ENCODE assay signal across 13 cellular contexts in the genomic region with DNA sequence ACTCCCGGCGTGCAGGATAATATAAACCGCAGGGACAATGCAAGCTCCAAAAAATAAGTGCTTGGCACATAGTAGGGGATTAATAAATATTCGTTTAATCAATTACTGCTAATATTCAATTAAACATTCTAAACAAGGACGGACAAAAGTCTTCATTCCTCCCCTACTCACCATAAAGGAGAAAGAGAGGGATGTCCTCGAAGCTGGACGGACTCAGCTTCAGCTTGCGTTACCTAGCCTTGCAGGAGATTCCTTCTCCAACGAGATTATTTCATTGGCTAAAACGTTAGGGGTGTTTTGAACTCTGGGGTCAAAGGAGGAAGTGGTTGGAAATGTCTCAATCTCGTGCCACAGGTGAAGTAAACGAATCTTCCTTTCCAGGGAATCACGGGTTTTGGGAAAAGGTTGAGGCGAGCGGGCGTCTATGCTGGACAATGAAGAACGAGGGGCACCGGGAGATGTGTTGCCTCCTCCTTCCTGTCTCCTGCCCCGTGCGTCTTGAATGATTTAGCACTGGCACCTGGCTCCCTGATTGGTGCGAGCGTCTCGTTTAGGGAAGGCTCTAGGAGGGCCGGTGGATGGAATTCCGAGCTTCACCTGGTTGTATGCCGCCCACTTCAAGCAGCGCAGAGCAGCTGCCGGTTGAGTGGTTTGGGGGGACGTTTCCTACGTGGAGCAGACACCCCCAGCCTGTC. TPM values are rescaled to one million over a fixed set of nuclear protein-coding genes. Genes with fewer than 3 reads are reported as not detected.
DNase-seq lines count a peak whose midpoint lies in the region; ATAC-seq and TF ChIP-seq lines count a peak whose summit lies in the region.
"Had no signal": no experiment of that assay in that cellular context is flagged by ENCODE, and none has a peak within 500 bp of the region (broad histone marks: within the 10 kb centered on the region; RNA-seq: fewer than 3 reads in every experiment).

No MANE protein-coding gene starts in this region.

- no peak for ATAC-seq in SK-N-SH treated with all-trans-retinoic acid at 6 μM for 48 hours
- ATAC-seq in activated T-helper 17 cell treated with anti-CD3 and anti-CD28 coated beads, Interleukin-2, amount 50 U/mL, for 72 hours (replicated peaks): no peak
- no peak for ATAC-seq in HG02610 (IDR thresholded peaks at IDR 0.05; ENCODE audit: unreplicated experiment)

- H3K4me1 Mint-ChIP-seq in activated T-helper 17 cell treated with anti-CD3 and anti-CD28 coated beads, Interleukin-2, amount 50 U/mL, for 72 hours: peaks cover 12% of the 10 kb centered on the region
- peaks cover 59% of the 10 kb centered on the region for H3K4me1 Mint-ChIP-seq in nephron progenitor cell

- peaks cover 47% of the 10 kb centered on the region for H3K27me3 Mint-ChIP-seq in activated T-helper 17 cell treated with anti-CD3 and anti-CD28 coated beads, Interleukin-2, amount 50 U/mL, for 72 hours
- peaks cover 18% of the 10 kb centered on the region for H3K27me3 Mint-ChIP-seq in nephron progenitor cell (ENCODE audit: low read depth, poor library complexity)

- H3K36me3 Mint-ChIP-seq in activated T-helper 17 cell treated with anti-CD3 and anti-CD28 coated beads, Interleukin-2, amount 50 U/mL, for 72 hours (ENCODE audit: low read depth): peaks cover 7% of the 10 kb centered on the region
- no peaks in the 10 kb centered on the region for H3K36me3 Mint-ChIP-seq in nephron progenitor cell (ENCODE audit: low read depth)

- H3K4me1 ChIP-seq in SK-N-SH (ENCODE audit: control insufficient read depth in 1 of 2, insufficient read depth in 2 of 2, low read depth in 1 of 2, low read length in 1 of 2) (peaks cover 5 to 19% of the 10 kb centered on the region in 2 experiments; a peak in 2 of 4 replicates), stomach (peaks cover 41 to 60% (median 52%) of the 10 kb centered on the region in 4 donors)

- no peaks in the 10 kb centered on the region for H3K79me2 ChIP-seq in SK-N-SH (ENCODE audit: insufficient read depth)

- peak overlapping the region; percentile 76 for H3K4me3 Mint-ChIP-seq in activated T-helper 17 cell treated with anti-CD3 and anti-CD28 coated beads, Interleukin-2, amount 50 U/mL, for 72 hours
- peak overlapping the region; percentile 88 for H3K4me3 Mint-ChIP-seq in nephron progenitor cell

- intact Hi-C loops in stomach (cut with DNase I; ENCODE audit: low total_unique reads): loop anchor here (5.0 to 10.0 kb wide), 3 partner anchors 100 to 450 kb away; a partner anchor contains a TSS
- intact Hi-C loops in cardiac septum (cut with DNase I): loop anchor here (2.0 to 10.0 kb wide), 4 partner anchors 97 to 580 kb away; a partner anchor contains a TSS

- no peak for TF ChIP-seq POLR2A in stomach (IDR thresholded peaks at IDR 0.05)

- no peaks in the 10 kb centered on the region for H4K20me1 ChIP-seq in SK-N-SH (ENCODE audit: insufficient read depth)

- H3K9ac ChIP-seq in SK-N-SH: no peak overlapping the region

- H3F3A ChIP-seq in SK-N-SH (replicated peaks; ENCODE audit: insufficient read depth): no peaks in the 10 kb centered on the region

- POLR2A ChIA-PET in SK-N-SH (lab: Yijun Ruan, JAX): no interaction called here

- H2AFZ ChIP-seq in SK-N-SH (ENCODE audit: low read depth): no peak overlapping the region

- no peaks in the 10 kb centered on the region for H3K9me2 ChIP-seq in SK-N-SH

- WGBS in SK-N-SH (ENCODE audit: low lambda C conversion rate): 13% methylated on average over 20 of the region's 30 CpGs
- 13 to 23% (median 14%) methylated on average over 17 to 30 of the region's 30 CpGs for WGBS in stomach, 5 donors

- H3K36me3 ChIP-seq in SK-N-SH (replicated peaks in 1 of 2; ENCODE audit: control insufficient read depth in 1 of 2, insufficient read depth in 2 of 2, low read length in 1 of 2): no peaks in the 10 kb centered on the region
- H3K36me3 ChIP-seq in stomach: no peaks in the 10 kb centered on the region
- H3K36me3 ChIP-seq: spleen, upper lobe of right lung had no signal

- H3K27me3 ChIP-seq in SK-N-SH (ENCODE audit: insufficient read depth) (peaks cover 70% of the 10 kb centered on the region), stomach (peaks cover 41 to 85% (median 69%) of the 10 kb centered on the region in 3 donors)

- no peak overlapping the region for H3K4me3 ChIP-seq in SK-N-SH (ENCODE audit: low read depth in 2 of 2, low read length in 1 of 2)
- no peak overlapping the region for H3K4me3 ChIP-seq in stomach

- TF ChIP-seq EP300 in SK-N-SH (IDR thresholded peaks at IDR 0.05; ENCODE audit: borderline replicate concordance in 1 of 2, low read depth in 1 of 2, low read length in 1 of 2) (no peak), stomach (IDR thresholded peaks at IDR 0.05) (no peak)

- no peak for TF ChIP-seq RAD21 in SK-N-SH (IDR thresholded peaks at IDR 0.05; ENCODE audit: low read length)

- DNase-seq in SK-N-SH: no peak
- peak; percentile 62 for DNase-seq in NCI-H1092 treated with DMSO at 0.1 percent for 48 hours (lab: John Stamatoyannopoulos, UW)
- peak; percentile 23 for DNase-seq in nephron progenitor cell
- DNase-seq in stomach: no peak
- no peak for DNase-seq in cardiac septum (ENCODE audit: low spot score)
- DNase-seq: kidney glomerular epithelial cell, spleen, upper lobe of right lung had no signal

- H3K9me3 ChIP-seq in SK-N-SH: no peaks in the 10 kb centered on the region
- no peaks in the 10 kb centered on the region for H3K9me3 ChIP-seq in stomach
- H3K9me3 ChIP-seq: spleen, upper lobe of right lung had no signal

- H3K27ac ChIP-seq in SK-N-SH (ENCODE audit: low read depth in 2 of 2, low read length in 1 of 2) (no peak overlapping the region), stomach (no peak overlapping the region)
- H3K27ac ChIP-seq: spleen, upper lobe of right lung had no signal

- no peaks in the 10 kb centered on the region for H3K9me3 Mint-ChIP-seq in activated T-helper 17 cell treated with anti-CD3 and anti-CD28 coated beads, Interleukin-2, amount 50 U/mL, for 72 hours
- no peaks in the 10 kb centered on the region for H3K9me3 Mint-ChIP-seq in nephron progenitor cell

- no peak overlapping the region for H3K27ac Mint-ChIP-seq in activated T-helper 17 cell treated with anti-CD3 and anti-CD28 coated beads, Interleukin-2, amount 50 U/mL, for 72 hours
- no peak overlapping the region for H3K27ac Mint-ChIP-seq in nephron progenitor cell

- CTCF ChIA-PET in SK-N-SH (lab: Yijun Ruan, JAX): interaction anchor here (0.6 to 10.8 kb wide), 21 partner anchors 9 to 583 kb away, joined by 3 to 148 read pairs (median 12); no protein-coding TSS in a partner anchor

- no peak overlapping the region for H3K4me2 ChIP-seq in SK-N-SH

- TF ChIP-seq CTCF in SK-N-SH (IDR thresholded peaks at IDR 0.05) (no peak), nephron progenitor cell (IDR thresholded peaks at IDR 0.05) (no peak), stomach (IDR thresholded peaks at IDR 0.05) (no peak)

TF ChIP-seq in SK-N-SH treated with all-trans-retinoic acid at 6 μM for 48 hours, 23 proteins besides CTCF, POLR2A, EP300 and RAD21:
- no peak for TF ChIP-seq TCF4 (CRISPR knock-in tag; IDR thresholded peaks at IDR 0.05; ENCODE audit: borderline replicate concordance)
- no peak for TF ChIP-seq OSR1 (CRISPR knock-in tag; IDR thresholded peaks at IDR 0.05)

RNA-seq across cellular contexts. Expression of a gene that starts 2.0 kb away (rescaled TPM):
- 0.20 and 0.63 TPM in 2 replicates for polyA plus RNA-seq in SK-N-SH (2012; rRNA removed)
- 0.31 and 0.39 TPM in 2 replicates for polyA plus RNA-seq in SK-N-SH (2012; cell fraction: cytosol; rRNA removed)
- 0.85 and 1.2 TPM in 2 replicates for polyA plus RNA-seq in SK-N-SH (2012; cell fraction: nucleus; rRNA removed)
- total RNA-seq in activated T-helper 17 cell treated with anti-CD3 and anti-CD28 coated beads, Interleukin-2, amount 50 U/mL, for 72 hours: 1 to 10 TPM in 1 of 2 donors, under 1 TPM in 1; 0.73 to 7.1 TPM
- total RNA-seq in stomach: 1 to 10 TPM in 1 of 5 donors, not detected in 4; 2.4 TPM
- under 1 TPM in 2 of 3 donors, not detected in 1; 0.38 to 0.81 TPM for polyA plus RNA-seq in stomach
- 0.46 TPM for total RNA-seq in cardiac septum
- total RNA-seq: dermis blood vessel endothelial cell, fibroblast of villous mesenchyme, upper lobe of right lung had no signal

RNA-seq across cellular contexts. Expression of a gene that starts 44.5 kb away (rescaled TPM):
- not detected in 2 replicates for polyA plus RNA-seq in SK-N-SH (2012; rRNA removed)
- not detected in 2 replicates for polyA plus RNA-seq in SK-N-SH (2012; cell fraction: cytosol; rRNA removed)
- polyA plus RNA-seq in SK-N-SH (2012; cell fraction: nucleus; rRNA removed): not detected in 2 replicates
- total RNA-seq in activated T-helper 17 cell treated with anti-CD3 and anti-CD28 coated beads, Interleukin-2, amount 50 U/mL, for 72 hours: not detected
- total RNA-seq in stomach: not detected
- polyA plus RNA-seq in stomach: 1 to 10 TPM; 1.5 to 6.8 (median 6.1) TPM
- total RNA-seq in cardiac septum: 1.7 TPM
- total RNA-seq: dermis blood vessel endothelial cell, fibroblast of villous mesenchyme, spleen had no signal

Comparison
In these comparisons a context has a peak if more than half of its experiments do, and no peak if none do; other contexts are left out.
1. DNase-seq: peak in NCI-H1092 treated with DMSO at 0.1 percent for 48 hours (single experiment) and nephron progenitor cell (single experiment); none in SK-N-SH (single experiment), stomach (single experiment) and cardiac septum (single experiment).